Comparison of ENCODE assay signal across 11 cellular contexts in the genomic region with DNA sequence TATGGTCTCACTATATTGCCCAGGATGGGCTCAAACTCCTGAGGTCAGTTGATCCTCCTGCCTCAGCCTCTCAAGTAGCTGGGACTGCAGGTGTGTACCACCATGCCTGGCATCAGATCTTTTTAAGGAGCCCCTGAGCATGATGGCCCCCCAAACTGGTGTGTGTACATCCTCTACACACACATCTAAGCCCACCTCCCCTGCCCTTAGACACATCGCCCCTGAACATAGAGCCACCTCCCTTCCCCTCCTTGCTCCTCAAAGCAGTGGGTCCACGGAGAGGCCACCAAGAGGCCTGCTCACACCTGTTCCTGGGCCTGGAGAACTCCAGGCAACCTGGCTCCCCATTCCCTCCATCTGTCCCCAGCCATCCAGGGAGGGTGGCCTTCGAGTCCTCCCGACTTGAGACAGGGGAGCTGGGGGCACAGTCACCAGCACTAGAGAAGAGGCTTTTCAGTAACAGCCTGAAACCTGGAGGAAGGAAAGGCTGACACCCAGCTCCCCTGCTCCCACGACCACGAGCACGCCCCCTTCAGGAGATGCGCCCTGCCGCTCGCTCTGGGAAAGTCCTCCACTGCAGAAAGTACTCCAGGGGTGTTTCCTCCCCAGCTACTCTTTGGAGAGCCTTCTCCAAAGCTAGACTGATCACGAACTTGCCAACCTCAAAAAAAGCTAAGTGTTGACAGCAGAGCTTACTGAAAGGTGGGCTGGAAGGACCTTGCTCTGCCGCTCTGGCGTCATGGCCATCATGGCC. TPM values are rescaled to one million over a fixed set of nuclear protein-coding genes. Genes with fewer than 3 reads are reported as not detected.
DNase-seq lines count a peak whose midpoint lies in the region; ATAC-seq and TF ChIP-seq lines count a peak whose summit lies in the region.
"Had no signal": no experiment of that assay in that cellular context is flagged by ENCODE, and none has a peak within 500 bp of the region (broad histone marks: within the 10 kb centered on the region; RNA-seq: fewer than 3 reads in every experiment).

No MANE protein-coding gene starts in this region.

- H3K36me3 Mint-ChIP-seq in T-helper 1 cell treated with Interleukin-12 subunit alpha and Interleukin-12 subunit beta and Interleukin-4 antibody, amounts not matched to agents 30 μg/mL and 1 μg/mL, for 36 hours (ENCODE audit: low read depth): peaks cover 7% of the 10 kb centered on the region

- 93% methylated on average over 13 of the region's 13 CpGs for WGBS in prostate gland

- H3K27ac ChIP-seq in left ventricle myocardium inferior (replicated peaks): peak overlapping the region; percentile 86
- H3K27ac ChIP-seq in prostate gland: no peak overlapping the region
- H3K27ac ChIP-seq: epithelial cell of prostate had no signal

- DNase-seq in T-helper 1 cell (no peak), UCSD-AML1 (lab: John Stamatoyannopoulos, UW; ENCODE audit: unreplicated experiment) (peak; percentile 69), left ventricle myocardium inferior (no peak), DMS53 (lab: John Stamatoyannopoulos, UW) (no peak), KG1 (lab: John Stamatoyannopoulos, UW) (no peak), prostate gland (ENCODE audit: low spot score) (no peak)
- no peak for DNase-seq in stimulated activated naive CD8-positive, alpha-beta T cell treated with anti-CD3 and anti-CD28 coated beads, Interleukin-15, amount 100 ng/mL, for 72 hours
- DNase-seq: NCI-H82 had no signal

- no peak overlapping the region for H3K4me3 ChIP-seq in left ventricle myocardium inferior
- no peak overlapping the region for H3K4me3 ChIP-seq in prostate gland

- peaks cover 22% of the 10 kb centered on the region for H3K4me1 Mint-ChIP-seq in T-helper 1 cell treated with Interleukin-12 subunit alpha and Interleukin-12 subunit beta and Interleukin-4 antibody, amounts not matched to agents 30 μg/mL and 1 μg/mL, for 36 hours (ENCODE audit: low read depth)
- H3K4me1 Mint-ChIP-seq in stimulated activated naive CD8-positive, alpha-beta T cell treated with anti-CD3 and anti-CD28 coated beads, Interleukin-15, amount 100 ng/mL, for 72 hours: peaks cover 43% of the 10 kb centered on the region

- H3K9me3 ChIP-seq in left ventricle myocardium inferior (replicated peaks): peaks cover 12% of the 10 kb centered on the region
- no peaks in the 10 kb centered on the region for H3K9me3 ChIP-seq in prostate gland

- intact Hi-C loops in left ventricle myocardium inferior (cut with micrococcal nuclease) (no loop called here), prostate gland (cut with DNase I) (no loop called here)

- no peak overlapping the region for H3K4me3 Mint-ChIP-seq in T-helper 1 cell treated with Interleukin-12 subunit alpha and Interleukin-12 subunit beta and Interleukin-4 antibody, amounts not matched to agents 30 μg/mL and 1 μg/mL, for 36 hours
- H3K4me3 Mint-ChIP-seq in stimulated activated naive CD8-positive, alpha-beta T cell treated with anti-CD3 and anti-CD28 coated beads, Interleukin-15, amount 100 ng/mL, for 72 hours: peak overlapping the region in 1 of 2 donors; percentile 49

- H3K27me3 Mint-ChIP-seq in T-helper 1 cell treated with Interleukin-12 subunit alpha and Interleukin-12 subunit beta and Interleukin-4 antibody, amounts not matched to agents 30 μg/mL and 1 μg/mL, for 36 hours (ENCODE audit: low read depth): no peaks in the 10 kb centered on the region
- H3K27me3 Mint-ChIP-seq in stimulated activated naive CD8-positive, alpha-beta T cell treated with anti-CD3 and anti-CD28 coated beads, Interleukin-15, amount 100 ng/mL, for 72 hours: no peaks in the 10 kb centered on the region

- H3K27me3 ChIP-seq in left ventricle myocardium inferior (ENCODE audit: low read depth): peaks cover 14% of the 10 kb centered on the region
- H3K27me3 ChIP-seq in prostate gland (replicated peaks; ENCODE audit: insufficient read depth): no peaks in the 10 kb centered on the region

- no peak for TF ChIP-seq POLR2A in prostate gland (IDR thresholded peaks at IDR 0.05)

- peak overlapping the region; percentile 75 for H3K27ac Mint-ChIP-seq in T-helper 1 cell treated with Interleukin-12 subunit alpha and Interleukin-12 subunit beta and Interleukin-4 antibody, amounts not matched to agents 30 μg/mL and 1 μg/mL, for 36 hours
- peak overlapping the region; percentile 78 to 83 for H3K27ac Mint-ChIP-seq in stimulated activated naive CD8-positive, alpha-beta T cell treated with anti-CD3 and anti-CD28 coated beads, Interleukin-15, amount 100 ng/mL, for 72 hours

- H3K36me3 ChIP-seq in left ventricle myocardium inferior (no peaks in the 10 kb centered on the region), prostate gland (no peaks in the 10 kb centered on the region)

- peaks cover 13% of the 10 kb centered on the region for H3K9me3 Mint-ChIP-seq in T-helper 1 cell treated with Interleukin-12 subunit alpha and Interleukin-12 subunit beta and Interleukin-4 antibody, amounts not matched to agents 30 μg/mL and 1 μg/mL, for 36 hours
- H3K9me3 Mint-ChIP-seq in stimulated activated naive CD8-positive, alpha-beta T cell treated with anti-CD3 and anti-CD28 coated beads, Interleukin-15, amount 100 ng/mL, for 72 hours: peaks cover 5 to 15% of the 10 kb centered on the region in 2 donors

- TF ChIP-seq CTCF in left ventricle myocardium inferior (IDR thresholded peaks at IDR 0.05; ENCODE audit: borderline replicate concordance) (no peak), prostate gland (IDR thresholded peaks at IDR 0.05) (no peak)

- ATAC-seq in stimulated activated naive CD8-positive, alpha-beta T cell treated with anti-CD3 and anti-CD28 coated beads, Interleukin-15, amount 100 ng/mL, for 72 hours: peak; percentile 47

- H3K4me1 ChIP-seq in left ventricle myocardium inferior (peaks cover 80% of the 10 kb centered on the region), prostate gland (replicated peaks) (no peaks in the 10 kb centered on the region)

RNA-seq across cellular contexts. Expression of a gene that starts 12.6 kb away (rescaled TPM):
- total RNA-seq in left ventricle myocardium inferior (not detected), prostate gland (under 1 TPM; 0.09 to 0.74 TPM)

RNA-seq across cellular contexts. Expression of a gene that starts 12.8 kb away (rescaled TPM):
- total RNA-seq in left ventricle myocardium inferior (1.2 TPM), prostate gland (under 1 TPM; 0.23 TPM)

RNA-seq across cellular contexts. Expression of a gene that starts 34.9 kb away (rescaled TPM):
- total RNA-seq in left ventricle myocardium inferior (28.2 TPM), prostate gland (10 to 100 TPM in 1 of 2 donors, 1 to 10 TPM in 1; 7.3 to 12.6 TPM)

RNA-seq across cellular contexts. Expression of a gene that starts 53.4 kb away (rescaled TPM):
- total RNA-seq in left ventricle myocardium inferior (4.6 TPM), prostate gland (1 to 10 TPM; 1.6 to 2.2 TPM)
- total RNA-seq: kidney epithelial cell had no signal
